ENCODE assay signal across 22 cellular contexts in the genomic region with DNA sequence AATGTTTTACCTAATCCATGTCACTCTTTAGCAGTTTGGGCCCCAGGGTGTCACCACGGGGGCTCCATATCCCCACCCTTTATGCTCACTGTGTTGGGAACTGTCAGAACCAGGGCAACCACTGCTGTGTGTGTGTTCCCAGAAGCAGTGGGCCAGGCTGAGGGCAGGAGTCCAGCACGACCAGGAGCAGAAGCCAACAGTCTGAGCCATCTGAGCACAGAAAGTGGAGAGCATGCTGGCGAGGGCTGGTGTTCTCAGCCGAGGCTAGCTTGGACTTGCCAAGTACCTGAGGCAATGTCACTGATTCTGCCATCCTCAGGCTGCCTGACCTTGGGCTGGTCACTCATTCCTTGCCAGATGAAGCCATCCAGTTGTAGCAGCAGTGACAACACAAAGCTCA.
A peak's percentile ranks its signal among the peaks of the same experiment; 100 is the strongest.
DNase-seq lines count a peak whose midpoint lies in the region; ATAC-seq, FAIRE-seq and TF ChIP-seq lines count a peak whose summit lies in the region.
"Had no signal": no experiment of that assay in that cellular context is flagged by ENCODE, and none has a peak within 500 bp of the region (broad histone marks: within the 10 kb centered on the region; RNA-seq: fewer than 3 reads in every experiment).

No MANE protein-coding gene starts in this region.

- TF ChIP-seq POLR2A in H1 (IDR thresholded peaks at IDR 0.05; ENCODE audit: control extremely low read depth in 1 of 2, low read depth in 2 of 2, low read length in 2 of 2) = no peak
- TF ChIP-seq POLR2A in gastrocnemius medialis (IDR thresholded peaks at IDR 0.05) = no peak
- no peak for TF ChIP-seq POLR2A in esophagus squamous epithelium (IDR thresholded peaks at IDR 0.05)

- no peaks in the 10 kb centered on the region for H3K4me1 ChIP-seq in H1 (replicated peaks in 1 of 4; ENCODE audit: control insufficient read depth in 3 of 4, insufficient read depth in 4 of 4, low read length in 3 of 4)
- peaks cover 8 to 24% of the 10 kb centered on the region in 2 donors for H3K4me1 ChIP-seq in gastrocnemius medialis
- no peaks in the 10 kb centered on the region for H3K4me1 ChIP-seq in esophagus squamous epithelium
- H3K4me1 ChIP-seq: HAP-1, sigmoid colon had no signal

- CTCF ChIA-PET in H1 (lab: Charles Lee; ENCODE audit: partially characterized antibody) = interaction anchor here (1.1 to 1.6 kb wide), 3 partner anchors 24 to 55 kb away, joined by 4 to 5 read pairs (median 5); no protein-coding TSS in a partner anchor

- H3K36me3 ChIP-seq in H1 (ENCODE audit: control insufficient read depth in 2 of 4, insufficient read depth in 4 of 4, low read length in 3 of 4) = no peaks in the 10 kb centered on the region
- H3K36me3 ChIP-seq in gastrocnemius medialis = no peaks in the 10 kb centered on the region
- no peaks in the 10 kb centered on the region for H3K36me3 ChIP-seq in esophagus squamous epithelium
- H3K36me3 ChIP-seq: HAP-1, sigmoid colon, WERI-Rb-1 had no signal

- H2BK120ac ChIP-seq in H1 (replicated peaks; ENCODE audit: low read depth, low read length) = no peak overlapping the region

- no peak overlapping the region for H2AK5ac ChIP-seq in H1 (ENCODE audit: low read depth, low read length)

- POLR2A ChIA-PET in H1 (lab: Charles Lee; ENCODE audit: partially characterized antibody) = interaction anchor here (1.2 kb wide), 1 partner anchor 16 kb away, joined by 3 read pairs; no protein-coding TSS in a partner anchor

- TF ChIP-seq CTCF in H1 (IDR thresholded peaks at IDR 0.05; ENCODE audit: control extremely low read depth in 1 of 3, insufficient read depth in 1 of 3, low read depth in 1 of 3, low read length in 3 of 3) (no peak), gastrocnemius medialis (IDR thresholded peaks at IDR 0.05 in 4 of 5, conservative IDR thresholded peaks at IDR 0.05 in 1 of 5) (no peak), esophagus squamous epithelium (IDR thresholded peaks at IDR 0.05) (no peak)

- H3K23ac ChIP-seq in H1 (ENCODE audit: insufficient read length) = no peak overlapping the region

- intact Hi-C loops in gastrocnemius medialis (cut with DNase I; ENCODE audit: low total_unique reads) (loop anchor here (1.0 to 10.0 kb wide), 2 partner anchors 8 to 225 kb away; no protein-coding TSS in a partner anchor), esophagus squamous epithelium (cut with DNase I) (no loop called here)

- H2AFZ ChIP-seq in H1 (ENCODE audit: low read length) = no peak overlapping the region

- H4K5ac ChIP-seq in H1 (ENCODE audit: insufficient read length, low read depth, low read length) = no peak overlapping the region

- H3K27ac ChIP-seq in H1 (ENCODE audit: low read depth, low read length) (no peak overlapping the region), gastrocnemius medialis (peak overlapping the region; percentile 66 to 89 (median 79)), esophagus squamous epithelium (no peak overlapping the region)
- H3K27ac ChIP-seq: sigmoid colon, WERI-Rb-1 had no signal

- H3K36me3 Mint-ChIP-seq in activated T-helper 17 cell treated with anti-CD3 and anti-CD28 coated beads, Interleukin-2, amount 50 U/mL, for 72 hours (ENCODE audit: low read depth) = no peaks in the 10 kb centered on the region
- H3K36me3 Mint-ChIP-seq: CD4-positive, alpha-beta memory T cell; IgD-negative memory B cell had no signal

- no peak overlapping the region for H3K56ac ChIP-seq in H1 (replicated peaks; ENCODE audit: insufficient read length, low read depth, low read length)

- no peaks in the 10 kb centered on the region for H3K9me3 Mint-ChIP-seq in activated T-helper 17 cell treated with anti-CD3 and anti-CD28 coated beads, Interleukin-2, amount 50 U/mL, for 72 hours

- no peak overlapping the region for H3K4me3 Mint-ChIP-seq in activated T-helper 17 cell treated with anti-CD3 and anti-CD28 coated beads, Interleukin-2, amount 50 U/mL, for 72 hours
- H3K4me3 Mint-ChIP-seq: CD4-positive, alpha-beta memory T cell; IgD-negative memory B cell had no signal

- no peak overlapping the region for H2BK5ac ChIP-seq in H1 (ENCODE audit: low read depth, low read length)

- in situ Hi-C loops in gastrocnemius medialis (cut with MboI; ENCODE audit: low sequenced_read_pairs in 4 of 4) = no loop called here

- FAIRE-seq in H1 (lab: Jason Lieb, UNC) = no peak
- FAIRE-seq: endothelial cell of umbilical vein had no signal

- H2BK20ac ChIP-seq in H1 (ENCODE audit: low read length) = no peak overlapping the region

- H4K91ac ChIP-seq in H1 (replicated peaks; ENCODE audit: insufficient read length, low read length) = no peak overlapping the region

- no peak for TF ChIP-seq EP300 in H1 (IDR thresholded peaks at IDR 0.05; ENCODE audit: borderline replicate concordance in 1 of 2, low read depth in 2 of 2, low read length in 2 of 2)

- DNase-seq in NCI-H446 (lab: John Stamatoyannopoulos, UW) (peak; percentile 1 to 30), H1 (ENCODE audit: low read depth in 1 of 2, low spot score in 2 of 2) (no peak), hippocampal formation (lab: John Stamatoyannopoulos, UW) (peak; percentile 12 to 28), gastrocnemius medialis (peak; percentile 92 to 93), esophagus squamous epithelium (lab: John Stamatoyannopoulos, UW) (no peak), NCI-H2081 treated with DMSO at 0.1 percent for 48 hours (lab: John Stamatoyannopoulos, UW) (no peak)
- DNase-seq: activated CD4-positive, alpha-beta T cell treated with anti-CD3 and anti-CD28 coated beads, Interleukin-2, amount 50 U/mL, for 4 hours; activated gamma-delta T cell; activated T-cell treated with anti-CD3 and anti-CD28 coated beads for 4 hours; CD4-positive, alpha-beta memory T cell; foreskin fibroblast; islet precursor cell; NCI-H1436; NCI-H524 treated with DMSO at 0.1 percent for 48 hours; occipital lobe; sigmoid colon; WERI-Rb-1 had no signal

- H2BK12ac ChIP-seq in H1 (ENCODE audit: low read depth, low read length) = no peak overlapping the region

- no peak overlapping the region for H3K4me2 ChIP-seq in H1 (ENCODE audit: insufficient read depth in 1 of 2, low read depth in 2 of 2, low read length in 2 of 2)

- no peaks in the 10 kb centered on the region for H3K27me3 Mint-ChIP-seq in activated T-helper 17 cell treated with anti-CD3 and anti-CD28 coated beads, Interleukin-2, amount 50 U/mL, for 72 hours
- H3K27me3 Mint-ChIP-seq: CD4-positive, alpha-beta memory T cell; IgD-negative memory B cell had no signal

- H3K23me2 ChIP-seq in H1 (ENCODE audit: low read depth, low read length) = no peaks in the 10 kb centered on the region

- H3K4me3 ChIP-seq in H1 (ENCODE audit: extremely low read depth in 1 of 4, insufficient read depth in 2 of 4, low read depth in 3 of 4, low read length in 4 of 4) (no peak overlapping the region), gastrocnemius medialis (no peak overlapping the region), esophagus squamous epithelium (no peak overlapping the region)
- H3K4me3 ChIP-seq: HAP-1, lung, sigmoid colon had no signal

- no peak overlapping the region for H3K27ac Mint-ChIP-seq in activated T-helper 17 cell treated with anti-CD3 and anti-CD28 coated beads, Interleukin-2, amount 50 U/mL, for 72 hours
- H3K27ac Mint-ChIP-seq: CD4-positive, alpha-beta memory T cell; IgD-negative memory B cell had no signal

- peak overlapping the region; percentile 64 for H3K4ac ChIP-seq in H1 (replicated peaks; ENCODE audit: insufficient read length, low read depth, low read length)

- H3K79me2 ChIP-seq in H1 (ENCODE audit: control insufficient read depth in 1 of 2, insufficient read depth in 2 of 2, low read length in 2 of 2) = no peaks in the 10 kb centered on the region

- WGBS in H1 (ENCODE audit: extremely low coverage in 1 of 2, insufficient coverage in 1 of 2, insufficient read length in 1 of 2, insufficient replicate concordance in 2 of 2, low coverage in 1 of 2, low lambda C conversion rate in 2 of 2, missing lambda C conversion rate in 1 of 2), 2 experiments = 96% methylated on average over 4 of the region's 4 CpGs; no CpG with 5 or more reads in 1 of the 2 experiments
- WGBS in esophagus squamous epithelium, 2 donors = 60% methylated on average over 3 of the region's 4 CpGs; no CpG with 5 or more reads in 1 of the 2 donors

- no peak overlapping the region for H3K18ac ChIP-seq in H1 (ENCODE audit: extremely low read depth, low read length)

- no peak overlapping the region for H3K9ac ChIP-seq in H1 (replicated peaks in 1 of 4; ENCODE audit: extremely low read depth in 1 of 4, low read depth in 3 of 4, low read length in 3 of 4)

- no peak for TF ChIP-seq RAD21 in H1 (IDR thresholded peaks at IDR 0.05 in 1 of 2, conservative IDR thresholded peaks at IDR 0.05 in 1 of 2; ENCODE audit: low read depth in 2 of 2, low read length in 2 of 2)

- H3K14ac ChIP-seq in H1 (ENCODE audit: insufficient read length) = no peak overlapping the region

- H4K8ac ChIP-seq in H1 (ENCODE audit: extremely low read depth, insufficient read depth, low read length) = no peak overlapping the region

- no peaks in the 10 kb centered on the region for H3K79me1 ChIP-seq in H1 (ENCODE audit: low read depth, low read length)

- H3K9me3 ChIP-seq in H1 (ENCODE audit: insufficient read depth in 2 of 2, low read depth in 1 of 2, low read length in 1 of 2) = no peaks in the 10 kb centered on the region
- H3K9me3 ChIP-seq in gastrocnemius medialis = no peaks in the 10 kb centered on the region
- no peaks in the 10 kb centered on the region for H3K9me3 ChIP-seq in esophagus squamous epithelium
- H3K9me3 ChIP-seq: HAP-1, sigmoid colon had no signal

- no peak overlapping the region for H2BK15ac ChIP-seq in H1 (ENCODE audit: low read length)

- H4K20me1 ChIP-seq in H1 (replicated peaks in 1 of 2; ENCODE audit: control insufficient read depth in 1 of 2, insufficient read depth in 2 of 2, low read length in 2 of 2) = no peaks in the 10 kb centered on the region

- ATAC-seq in gastrocnemius medialis = peak; percentile 97 to 98
- no peak for ATAC-seq in activated T-helper 17 cell treated with anti-CD3 and anti-CD28 coated beads, Interleukin-2, amount 50 U/mL, for 72 hours (replicated peaks)

- H3K4me1 Mint-ChIP-seq in activated T-helper 17 cell treated with anti-CD3 and anti-CD28 coated beads, Interleukin-2, amount 50 U/mL, for 72 hours = no peaks in the 10 kb centered on the region
- H3K4me1 Mint-ChIP-seq: CD4-positive, alpha-beta memory T cell; IgD-negative memory B cell had no signal

- no peaks in the 10 kb centered on the region for H3K27me3 ChIP-seq in H1 (replicated peaks in 1 of 4; ENCODE audit: control insufficient read depth in 3 of 4, extremely low read depth in 1 of 4, insufficient read depth in 3 of 4, low read length in 3 of 4)
- H3K27me3 ChIP-seq in gastrocnemius medialis = no peaks in the 10 kb centered on the region
- H3K27me3 ChIP-seq in esophagus squamous epithelium = no peaks in the 10 kb centered on the region
- H3K27me3 ChIP-seq: sigmoid colon had no signal

TF ChIP-seq in H1, 55 proteins besides CTCF, POLR2A, EP300 and RAD21:
- TF ChIP-seq EZH2 (IDR thresholded peaks at IDR 0.05; ENCODE audit: low read depth, low read length, severe bottlenecking) = no peak
- TF ChIP-seq JUND (IDR thresholded peaks at IDR 0.05; ENCODE audit: low read length) = no peak
- TF ChIP-seq YY1 (IDR thresholded peaks at IDR 0.05; ENCODE audit: low read depth, low read length) = no peak
- TF ChIP-seq GTF2F1 (IDR thresholded peaks at IDR 0.05; ENCODE audit: borderline replicate concordance, low read depth, low read length) = no peak

Comparison
In these comparisons a context has a peak if more than half of its experiments do, and no peak if none do; other contexts are left out.
1. DNase-seq: peak in NCI-H446 (2 of 2), hippocampal formation (2 of 2) and gastrocnemius medialis (2 of 2); none in H1 (0 of 2), esophagus squamous epithelium (single experiment) and NCI-H2081 treated with DMSO at 0.1 percent for 48 hours (single experiment).
2. H3K27ac ChIP-seq: peak in gastrocnemius medialis (4 of 4); none in H1 (single experiment) and esophagus squamous epithelium (0 of 4).